In the genomic region with DNA sequence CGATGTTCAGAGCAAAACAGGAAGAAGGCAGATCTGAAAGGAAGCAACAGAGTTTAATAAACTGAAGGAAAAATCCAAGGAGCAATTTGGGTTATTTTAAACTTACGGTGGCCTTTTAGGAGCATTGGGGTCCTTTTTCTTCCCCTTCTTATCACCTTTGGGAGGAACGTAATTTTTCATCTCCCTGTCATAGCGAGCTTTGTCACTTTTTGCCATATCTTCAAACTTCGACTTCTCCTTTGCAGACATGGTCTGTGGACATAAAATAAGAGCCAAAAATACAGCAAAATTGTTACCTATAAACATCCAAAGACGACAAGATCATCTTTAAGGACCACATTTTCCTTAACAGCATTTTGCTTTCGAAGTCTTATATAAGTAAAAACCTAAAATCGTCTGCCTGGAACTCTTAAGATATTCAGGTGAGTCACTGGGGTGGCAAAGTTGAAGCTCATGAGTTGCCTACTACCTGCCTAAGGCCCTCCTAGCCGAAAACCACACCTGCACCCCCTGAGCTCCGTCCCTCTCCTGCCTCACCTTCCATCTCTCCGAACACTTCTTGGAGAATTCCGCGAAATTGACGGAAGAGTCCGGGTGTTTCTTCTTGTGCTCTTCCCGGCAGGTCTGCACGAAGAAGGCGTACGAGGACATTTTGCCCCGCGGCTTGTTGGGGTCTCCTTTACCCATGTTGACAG, we compare ENCODE assay signal across 8 cellular contexts. TPM values are rescaled to one million over a fixed set of nuclear protein-coding genes. Genes with fewer than 3 reads are reported as not detected.
DNase-seq lines count a peak whose midpoint lies in the region; ATAC-seq and TF ChIP-seq lines count a peak whose summit lies in the region.

No MANE protein-coding gene starts in this region.

- H3K4me3 ChIP-seq in BLaER1: peak overlapping the region; percentile 99
- peak overlapping the region; percentile 98 for H3K4me3 ChIP-seq in Jurkat, Clone E6-1 (ENCODE audit: low read length)
- H3K4me3 ChIP-seq in hepatocyte: peak overlapping the region; percentile 60
- H3K4me3 ChIP-seq in skin epidermis: peak overlapping the region; percentile 85 to 99 (median 94)

- no peaks in the 10 kb centered on the region for H3K9me3 ChIP-seq in BLaER1
- no peaks in the 10 kb centered on the region for H3K9me3 ChIP-seq in hepatocyte (ENCODE audit: low read depth)

- no peaks in the 10 kb centered on the region for H3K9me2 ChIP-seq in hepatocyte (replicated peaks; ENCODE audit: insufficient read depth)

- no peak overlapping the region for H2AFZ ChIP-seq in hepatocyte

- 12% methylated on average over 21 of the region's 21 CpGs for WGBS in hepatocyte (ENCODE audit: low lambda C conversion rate, missing lambda C conversion rate)

- peaks cover 48% of the 10 kb centered on the region for H3K4me1 ChIP-seq in BLaER1
- peaks cover 11% of the 10 kb centered on the region for H3K4me1 ChIP-seq in hepatocyte (ENCODE audit: insufficient read depth)

- peak overlapping the region; percentile 79 for H3K4me2 ChIP-seq in BLaER1
- H3K4me2 ChIP-seq in hepatocyte: peak overlapping the region; percentile 84

- H3K27me3 ChIP-seq in BLaER1 (no peaks in the 10 kb centered on the region), hepatocyte (no peaks in the 10 kb centered on the region)

- TF ChIP-seq CTCF in hepatocyte (IDR thresholded peaks at IDR 0.05; ENCODE audit: poor library complexity): no peak

- H3K36me3 ChIP-seq in BLaER1 (peaks cover 46% of the 10 kb centered on the region), hepatocyte (replicated peaks; ENCODE audit: insufficient read depth, low read depth) (no peaks in the 10 kb centered on the region)

- peaks cover 35% of the 10 kb centered on the region for H4K20me1 ChIP-seq in BLaER1
- peaks cover 5% of the 10 kb centered on the region for H4K20me1 ChIP-seq in hepatocyte (ENCODE audit: insufficient read depth, poor library complexity, severe bottlenecking)

- H3K27ac ChIP-seq in BLaER1 (peak overlapping the region; percentile 99), hepatocyte (peak overlapping the region; percentile 99), skin epidermis (peak overlapping the region; percentile 84 to 99 (median 96))

- H3K79me2 ChIP-seq in hepatocyte: peaks cover 37% of the 10 kb centered on the region

- H3K9ac ChIP-seq in BLaER1: peak overlapping the region; percentile 100

- no peak for ATAC-seq in GM21390 (IDR thresholded peaks at IDR 0.05; ENCODE audit: unreplicated experiment)
- no peak for ATAC-seq in HG03045 (IDR thresholded peaks at IDR 0.05; ENCODE audit: unreplicated experiment)

- no peak for DNase-seq in Jurkat, Clone E6-1 (ENCODE audit: low read depth, low spot score)
- peak; percentile 27 for DNase-seq in activated naive CD4-positive, alpha-beta T cell treated with Interleukin-2 at 50 U/mL for 16 hours
- DNase-seq in hepatocyte (ENCODE audit: low spot score): no peak
- no peak for DNase-seq in midbrain (lab: John Stamatoyannopoulos, UW)

RNA-seq across cellular contexts. Expression of a gene that starts 1.0 kb away (rescaled TPM):
- 995 TPM for polyA plus RNA-seq in Jurkat, Clone E6-1 (2012; ENCODE audit: insufficient read depth, insufficient read length)
- total RNA-seq in hepatocyte: 50.9 and 62.3 TPM in 2 replicates
- 84.4 and 87.0 TPM in 2 replicates for polyA plus RNA-seq in hepatocyte

RNA-seq across cellular contexts. Expression of a gene that starts 37.6 kb away (rescaled TPM):
- polyA plus RNA-seq in Jurkat, Clone E6-1 (2012; ENCODE audit: insufficient read depth, insufficient read length): 36.6 TPM
- total RNA-seq in hepatocyte: 16.5 and 17.5 TPM in 2 replicates
- polyA plus RNA-seq in hepatocyte: 26.4 and 28.2 TPM in 2 replicates
